Comparison of ENCODE assay signal across 24 cellular contexts in the genomic region with DNA sequence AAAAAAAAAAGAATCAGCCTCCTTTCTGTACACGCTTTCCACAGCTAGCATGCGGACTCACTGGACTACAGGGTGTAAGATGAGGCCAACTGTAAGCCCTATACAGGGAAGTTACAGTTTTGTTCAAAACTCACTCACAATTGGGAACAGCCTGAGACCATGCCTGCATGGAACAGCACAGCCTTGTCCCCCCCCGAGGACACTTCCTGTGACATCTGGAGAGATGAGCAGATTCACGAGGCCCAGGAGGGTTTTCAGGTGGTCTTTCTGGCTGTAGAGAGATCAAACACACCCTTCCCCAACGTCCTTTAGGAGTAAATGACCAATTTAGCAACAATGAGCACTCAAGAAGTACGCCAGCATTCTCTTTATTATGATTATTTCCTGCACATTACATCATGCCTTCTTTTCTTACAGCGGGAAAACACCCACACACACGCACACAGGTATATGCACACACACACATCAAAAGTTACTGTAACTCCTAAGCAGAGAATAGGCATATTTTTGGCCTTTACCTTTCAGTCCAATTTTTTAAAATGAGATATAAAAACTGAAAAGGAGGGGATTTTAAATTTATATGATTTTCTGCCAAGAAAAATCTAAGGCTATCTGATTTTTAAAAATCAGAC. TPM values are rescaled to one million over a fixed set of nuclear protein-coding genes. Genes with fewer than 3 reads are reported as not detected.
DNase-seq lines count a peak whose midpoint lies in the region; ATAC-seq and TF ChIP-seq lines count a peak whose summit lies in the region.
"Had no signal": no experiment of that assay in that cellular context is flagged by ENCODE, and none has a peak within 500 bp of the region (broad histone marks: within the 10 kb centered on the region; RNA-seq: fewer than 3 reads in every experiment).

No MANE protein-coding gene starts in this region.

- H4K8ac ChIP-seq in mesenchymal stem cell (ENCODE audit: low read length), result no peak overlapping the region

- intact Hi-C loops in activated CD4-positive, alpha-beta T cell treated with anti-CD3 and anti-CD28 coated beads for 36 hours (cut with DNase I, micrococcal nuclease), result no loop called here
- intact Hi-C loops in CD4-positive, alpha-beta T cell (cut with DNase I, micrococcal nuclease), result no loop called here

- peak overlapping the region; percentile 88 for H3K27ac Mint-ChIP-seq in activated CD4-positive, alpha-beta T cell treated with anti-CD3 and anti-CD28 coated beads for 36 hours
- peak overlapping the region; percentile 50 for H3K27ac Mint-ChIP-seq in CD4-positive, alpha-beta T cell
- peak overlapping the region; percentile 79 for H3K27ac Mint-ChIP-seq in WTC11
- H3K27ac Mint-ChIP-seq: activated CD8-positive, alpha-beta memory T cell treated with anti-CD3 and anti-CD28 coated beads, Interleukin-2, amount 10 ng/mL, durations not matched to agents 7 days and 5 days; effector memory CD8-positive, alpha-beta T cell; natural killer cell treated with Interleukin-12 subunit alpha and Interleukin-12 subunit beta and Interleukin-15 and Interleukin-18, amount 100 ng/mL, for 72 hours; T-helper 2 cell treated with Interferon-gamma antibody and Interleukin-4, amounts not matched to agents 5 μg/mL and 100 μg/mL, for 36 hours had no signal

- H3K4ac ChIP-seq in mesenchymal stem cell (ENCODE audit: low read depth in 1 of 2, low read length in 2 of 2), result no peak overlapping the region

- peak; percentile 63 for DNase-seq in activated CD4-positive, alpha-beta T cell treated with anti-CD3 and anti-CD28 coated beads for 36 hours
- DNase-seq in activated CD4-positive, alpha-beta T cell treated with anti-CD3 and anti-CD28 coated beads, Interleukin-2, amount 50 U/mL, for 1 hour, result no peak
- DNase-seq in CD4-positive, alpha-beta T cell, result no peak
- DNase-seq in WTC11 (ENCODE audit: low spot score) (no peak), mesenchymal stem cell (no peak)
- DNase-seq in central memory CD4-positive, alpha-beta T cell, result no peak
- no peak for DNase-seq in activated CD8-positive, alpha-beta memory T cell treated with anti-CD3 and anti-CD28 coated beads for 24 hours
- DNase-seq: activated CD8-positive, alpha-beta memory T cell treated with anti-CD3 and anti-CD28 coated beads, Interleukin-2, amount 10 ng/mL, durations not matched to agents 7 days and 5 days; activated gamma-delta T cell; BE2C; Calu3; effector memory CD8-positive, alpha-beta T cell; glutamatergic neuron; Karpas-422; left colon; NCI-H2081; ovary; RPMI8226; stimulated activated CD4-positive, alpha-beta T cell treated with anti-CD3 and anti-CD28 coated beads, Interleukin-2, amount 100 ng/mL, for 24 hours had no signal

- H3K9me3 Mint-ChIP-seq in activated CD4-positive, alpha-beta T cell treated with anti-CD3 and anti-CD28 coated beads for 36 hours (ENCODE audit: low read depth), result no peaks in the 10 kb centered on the region
- no peaks in the 10 kb centered on the region for H3K9me3 Mint-ChIP-seq in CD4-positive, alpha-beta T cell
- no peaks in the 10 kb centered on the region for H3K9me3 Mint-ChIP-seq in WTC11
- H3K9me3 Mint-ChIP-seq: effector memory CD8-positive, alpha-beta T cell; natural killer cell treated with Interleukin-12 subunit alpha and Interleukin-12 subunit beta and Interleukin-15 and Interleukin-18, amount 100 ng/mL, for 72 hours; T-helper 2 cell treated with Interferon-gamma antibody and Interleukin-4, amounts not matched to agents 5 μg/mL and 100 μg/mL, for 36 hours had no signal

- H3K4me1 Mint-ChIP-seq in activated CD4-positive, alpha-beta T cell treated with anti-CD3 and anti-CD28 coated beads for 36 hours, result peaks cover 45% of the 10 kb centered on the region
- peaks cover 35% of the 10 kb centered on the region for H3K4me1 Mint-ChIP-seq in CD4-positive, alpha-beta T cell (ENCODE audit: low read depth)
- H3K4me1 Mint-ChIP-seq in WTC11, result peaks cover 14% of the 10 kb centered on the region

- peaks cover 0 to 3% of the 10 kb centered on the region in 2 experiments for H3K36me3 ChIP-seq in mesenchymal stem cell (ENCODE audit: control insufficient read depth in 1 of 2, insufficient read depth in 2 of 2, low read depth in 1 of 2, low read length in 2 of 2)
- H3K36me3 ChIP-seq: BE2C, ovary had no signal

- no peak overlapping the region for H3K23ac ChIP-seq in mesenchymal stem cell (ENCODE audit: low read length in 2 of 2)

- H3K27me3 Mint-ChIP-seq in activated CD4-positive, alpha-beta T cell treated with anti-CD3 and anti-CD28 coated beads for 36 hours, result no peaks in the 10 kb centered on the region
- no peaks in the 10 kb centered on the region for H3K27me3 Mint-ChIP-seq in CD4-positive, alpha-beta T cell
- no peaks in the 10 kb centered on the region for H3K27me3 Mint-ChIP-seq in WTC11 (ENCODE audit: low read depth)
- H3K27me3 Mint-ChIP-seq: activated CD8-positive, alpha-beta memory T cell treated with anti-CD3 and anti-CD28 coated beads, Interleukin-2, amount 10 ng/mL, durations not matched to agents 7 days and 5 days; effector memory CD8-positive, alpha-beta T cell; natural killer cell treated with Interleukin-12 subunit alpha and Interleukin-12 subunit beta and Interleukin-15 and Interleukin-18, amount 100 ng/mL, for 72 hours had no signal

- H3K79me1 ChIP-seq in mesenchymal stem cell (replicated peaks; ENCODE audit: low read length, poor library complexity, severe bottlenecking), result peaks cover 4% of the 10 kb centered on the region

- ATAC-seq in activated CD4-positive, alpha-beta T cell treated with anti-CD3 and anti-CD28 coated beads for 36 hours, result peak; percentile 75
- peak; percentile 39 for ATAC-seq in CD4-positive, alpha-beta T cell (ENCODE audit: poor library complexity)
- ATAC-seq in WTC11, result no peak
- no peak for ATAC-seq in HG03439 (IDR thresholded peaks at IDR 0.05; ENCODE audit: unreplicated experiment)
- ATAC-seq: activated CD8-positive, alpha-beta memory T cell treated with anti-CD3 and anti-CD28 coated beads, Interleukin-2, amount 10 ng/mL, durations not matched to agents 7 days and 5 days; effector memory CD8-positive, alpha-beta T cell; left colon; natural killer cell treated with Interleukin-12 subunit alpha and Interleukin-12 subunit beta and Interleukin-15 and Interleukin-18, amount 100 ng/mL, for 72 hours; sciatic nerve had no signal

- H3K9me3 ChIP-seq in CD4-positive, alpha-beta T cell (ENCODE audit: control insufficient read depth, low read length), result no peaks in the 10 kb centered on the region
- H3K9me3 ChIP-seq in mesenchymal stem cell (ENCODE audit: control insufficient read depth, low read length), result no peaks in the 10 kb centered on the region
- H3K9me3 ChIP-seq: BE2C, ovary had no signal

- no peak overlapping the region for H3K9ac ChIP-seq in mesenchymal stem cell (ENCODE audit: low read length)

- H3K18ac ChIP-seq in mesenchymal stem cell (ENCODE audit: low read depth in 1 of 2, low read length in 2 of 2), result no peak overlapping the region

- peaks cover 5% of the 10 kb centered on the region for H3K36me3 Mint-ChIP-seq in activated CD4-positive, alpha-beta T cell treated with anti-CD3 and anti-CD28 coated beads for 36 hours (ENCODE audit: low read depth)
- no peaks in the 10 kb centered on the region for H3K36me3 Mint-ChIP-seq in CD4-positive, alpha-beta T cell (ENCODE audit: low read depth)
- no peaks in the 10 kb centered on the region for H3K36me3 Mint-ChIP-seq in WTC11
- H3K36me3 Mint-ChIP-seq: natural killer cell treated with Interleukin-12 subunit alpha and Interleukin-12 subunit beta and Interleukin-15 and Interleukin-18, amount 100 ng/mL, for 72 hours had no signal

- H3K27ac ChIP-seq in CD4-positive, alpha-beta T cell (ENCODE audit: low read depth, low read length), result no peak overlapping the region
- H3K27ac ChIP-seq in mesenchymal stem cell (ENCODE audit: low read length, poor library complexity, severe bottlenecking), result no peak overlapping the region
- H3K27ac ChIP-seq: ovary, SK-N-MC had no signal

- H2AFZ ChIP-seq in mesenchymal stem cell (ENCODE audit: low read depth, low read length), result no peak overlapping the region

- no peak overlapping the region for H4K91ac ChIP-seq in mesenchymal stem cell (ENCODE audit: low read length)

- H3K4me1 ChIP-seq in mesenchymal stem cell (ENCODE audit: control insufficient read depth, insufficient read depth, low read depth, low read length), result peaks cover 7% of the 10 kb centered on the region
- H3K4me1 ChIP-seq: BE2C had no signal

- no peak overlapping the region for H2BK5ac ChIP-seq in mesenchymal stem cell (ENCODE audit: low read depth, low read length, poor library complexity, severe bottlenecking)

- H2BK15ac ChIP-seq in mesenchymal stem cell (ENCODE audit: low read depth, poor library complexity, severe bottlenecking), result no peak overlapping the region

- H2AK5ac ChIP-seq in mesenchymal stem cell (ENCODE audit: low read length, severe bottlenecking), result no peak overlapping the region

- H2BK12ac ChIP-seq in mesenchymal stem cell (ENCODE audit: low read length in 2 of 2), result no peak overlapping the region

- POLR2A ChIA-PET in activated CD4-positive, alpha-beta T cell treated with anti-CD3 and anti-CD28 coated beads for 36 hours (lab: Charles Lee), result no interaction called here
- POLR2A ChIA-PET in CD4-positive, alpha-beta T cell (lab: Charles Lee), result interaction anchor here (1.2 kb wide), 1 partner anchor 58 kb away, joined by 5 read pairs; no protein-coding TSS in a partner anchor
- POLR2A ChIA-PET in WTC11 (lab: Charles Lee), result no interaction called here

- 80% methylated on average over 8 of the region's 8 CpGs for WGBS in mesenchymal stem cell

- no peak overlapping the region for H3K14ac ChIP-seq in mesenchymal stem cell (ENCODE audit: low read length in 2 of 2)

- H3K4me3 ChIP-seq in mesenchymal stem cell (ENCODE audit: insufficient read depth in 1 of 2, low read depth in 1 of 2, low read length in 2 of 2), result no peak overlapping the region
- H3K4me3 ChIP-seq: ovary, SK-N-MC had no signal

- TF ChIP-seq CTCF in CD4-positive, alpha-beta T cell (IDR thresholded peaks at IDR 0.05), result no peak
- TF ChIP-seq CTCF in WTC11 (IDR thresholded peaks at IDR 0.05), result no peak

- no peak overlapping the region for H2BK120ac ChIP-seq in mesenchymal stem cell (ENCODE audit: low read depth, low read length)

- CTCF ChIA-PET in activated CD4-positive, alpha-beta T cell treated with anti-CD3 and anti-CD28 coated beads for 36 hours (lab: Charles Lee), result interaction anchor here (0.7 to 1.8 kb wide), 3 partner anchors 11 to 94 kb away, joined by 3 to 5 read pairs (median 4); no protein-coding TSS in a partner anchor
- CTCF ChIA-PET in CD4-positive, alpha-beta T cell (lab: Charles Lee), result no interaction called here
- CTCF ChIA-PET in WTC11 (lab: Charles Lee), result no interaction called here

- H3K4me2 ChIP-seq in mesenchymal stem cell (ENCODE audit: low read length, poor library complexity, severe bottlenecking), result peak overlapping the region; percentile 27

- no peaks in the 10 kb centered on the region for H3K27me3 ChIP-seq in CD4-positive, alpha-beta T cell (ENCODE audit: control insufficient read depth, insufficient read depth, low read length)
- H3K27me3 ChIP-seq in mesenchymal stem cell (ENCODE audit: control insufficient read depth in 1 of 2, insufficient read depth in 1 of 2, low read length in 2 of 2), result no peaks in the 10 kb centered on the region
- H3K27me3 ChIP-seq: BE2C, ovary had no signal

- H3K4me3 Mint-ChIP-seq in activated CD4-positive, alpha-beta T cell treated with anti-CD3 and anti-CD28 coated beads for 36 hours, result peak overlapping the region; percentile 45
- no peak overlapping the region for H3K4me3 Mint-ChIP-seq in CD4-positive, alpha-beta T cell
- no peak overlapping the region for H3K4me3 Mint-ChIP-seq in WTC11
- H3K4me3 Mint-ChIP-seq: activated CD8-positive, alpha-beta memory T cell treated with anti-CD3 and anti-CD28 coated beads, Interleukin-2, amount 10 ng/mL, durations not matched to agents 7 days and 5 days; effector memory CD8-positive, alpha-beta T cell; natural killer cell treated with Interleukin-12 subunit alpha and Interleukin-12 subunit beta and Interleukin-15 and Interleukin-18, amount 100 ng/mL, for 72 hours; T-helper 2 cell treated with Interferon-gamma antibody and Interleukin-4, amounts not matched to agents 5 μg/mL and 100 μg/mL, for 36 hours had no signal

RNA-seq across cellular contexts. Expression of a gene that starts 39.0 kb away (rescaled TPM):
- 1 to 10 TPM; 5.3 to 6.2 TPM for total RNA-seq in activated CD4-positive, alpha-beta T cell treated with anti-CD3 and anti-CD28 coated beads for 36 hours
- 1 to 10 TPM; 7.1 to 7.4 TPM for total RNA-seq in CD4-positive, alpha-beta T cell
- 9.5 to 11.5 TPM (median 10.0 TPM) in 3 replicates for total RNA-seq in WTC11 (2021)
- 20.7 TPM for polyA plus RNA-seq in mesenchymal stem cell (2013, experiment 1 of 2)
- polyA plus RNA-seq in mesenchymal stem cell (2013, experiment 2 of 2), result 20.1 TPM

Comparison
In these comparisons a context has a peak if more than half of its experiments do, and no peak if none do; other contexts are left out.
1. ATAC-seq: peak in activated CD4-positive, alpha-beta T cell treated with anti-CD3 and anti-CD28 coated beads for 36 hours (single experiment) and CD4-positive, alpha-beta T cell (single experiment); none in WTC11 (single experiment) and HG03439 (single experiment).
2. Peak in every context shown above with its lines, with median percentiles within 50 percentile points of each other: H3K27ac Mint-ChIP-seq.